8 cellular contexts compared by ENCODE assay signal in genomic region chr5:33435893-33436490, GRCh38. TPM values are rescaled to one million over a fixed set of nuclear protein-coding genes. Genes with fewer than 3 reads are reported as not detected.
DNase-seq lines count a peak whose midpoint lies in the region; ATAC-seq lines count a peak whose summit lies in the region.
"Not testable (repeated sequence)": the region's sequence is repeated elsewhere in the genome, so short reads cannot be mapped to it uniquely, and the experiment has no call there.

No MANE protein-coding gene starts in this region.

- not testable (repeated sequence) for H3K27me3 Mint-ChIP-seq in activated CD4-positive, alpha-beta T cell treated with anti-CD3 and anti-CD28 coated beads for 36 hours

- H3K36me3 Mint-ChIP-seq in activated CD4-positive, alpha-beta T cell treated with anti-CD3 and anti-CD28 coated beads for 36 hours (ENCODE audit: low read depth) = not testable (repeated sequence)

- H3K9me3 Mint-ChIP-seq in activated CD4-positive, alpha-beta T cell treated with anti-CD3 and anti-CD28 coated beads for 36 hours (ENCODE audit: low read depth) = not testable (repeated sequence)

- not testable (repeated sequence) for H3K4me3 Mint-ChIP-seq in activated CD4-positive, alpha-beta T cell treated with anti-CD3 and anti-CD28 coated beads for 36 hours

- ATAC-seq in GM19467 (IDR thresholded peaks at IDR 0.05; ENCODE audit: unreplicated experiment) (peak; percentile 50), HG03520 (IDR thresholded peaks at IDR 0.05; ENCODE audit: unreplicated experiment) (peak; percentile 38)
- peak; percentile 37 for ATAC-seq in activated CD4-positive, alpha-beta T cell treated with anti-CD3 and anti-CD28 coated beads for 36 hours

- peaks cover 11% of the 10 kb centered on the region for H3K4me1 Mint-ChIP-seq in activated CD4-positive, alpha-beta T cell treated with anti-CD3 and anti-CD28 coated beads for 36 hours

- POLR2A ChIA-PET in activated CD4-positive, alpha-beta T cell treated with anti-CD3 and anti-CD28 coated beads for 36 hours (lab: Charles Lee) = not testable (repeated sequence)

- H3K27ac Mint-ChIP-seq in activated CD4-positive, alpha-beta T cell treated with anti-CD3 and anti-CD28 coated beads for 36 hours = not testable (repeated sequence)

- DNase-seq in COR-L47 (lab: John Stamatoyannopoulos, UW) (peak; percentile 69), NCI-H524 (lab: John Stamatoyannopoulos, UW) (peak; percentile 70 to 88), cerebellar cortex (ENCODE audit: low spot score) (peak; percentile 80), left kidney (ENCODE audit: low read depth, low spot score) (peak; percentile 89)
- DNase-seq in activated CD4-positive, alpha-beta T cell treated with anti-CD3 and anti-CD28 coated beads for 36 hours = peak; percentile 79
- peak; percentile 11 to 39 (median 34) for DNase-seq in stimulated activated CD4-positive, alpha-beta T cell treated with anti-CD3 and anti-CD28 coated beads, TNF-alpha, amount 100 ng/mL, for 1 hour (ENCODE audit: low read depth in 3 of 3, low spot score in 1 of 3)

- CTCF ChIA-PET in activated CD4-positive, alpha-beta T cell treated with anti-CD3 and anti-CD28 coated beads for 36 hours (lab: Charles Lee) = interaction anchor here (0.5 to 2.2 kb wide), 10 partner anchors 12 to 1569 kb away, joined by 3 to 15 read pairs (median 5); no protein-coding TSS in a partner anchor

- intact Hi-C loops in activated CD4-positive, alpha-beta T cell treated with anti-CD3 and anti-CD28 coated beads for 36 hours (cut with DNase I, micrococcal nuclease) = loop anchor here (1.0 to 10.0 kb wide), 5 partner anchors 149 to 1031 kb away; no protein-coding TSS in a partner anchor

RNA-seq across cellular contexts. Expression of gene TARS1, which starts 4.8 kb away (rescaled TPM):
- total RNA-seq in activated CD4-positive, alpha-beta T cell treated with anti-CD3 and anti-CD28 coated beads for 36 hours = 100 to 1,000 TPM; 285 to 357 TPM

Comparison
In these comparisons a context has a peak if more than half of its experiments do, and no peak if none do; other contexts are left out.
1. Peak in every context shown above with its lines: DNase-seq and ATAC-seq.
2. DNase-seq: peak in every context shown above with its lines; median percentile 89 in left kidney; 80 in cerebellar cortex; 79 in NCI-H524; 79 in activated CD4-positive, alpha-beta T cell treated with anti-CD3 and anti-CD28 coated beads for 36 hours; 69 in COR-L47; 34 in stimulated activated CD4-positive, alpha-beta T cell treated with anti-CD3 and anti-CD28 coated beads, TNF-alpha, amount 100 ng/mL, for 1 hour.